ENCODE assay signal across 1 cellular context in genomic region chr1:69976896-69977295, GRCh38.
TF ChIP-seq lines count a peak whose summit lies in the region.

No MANE protein-coding gene starts in this region.

TF ChIP-seq in SK-N-SH treated with all-trans-retinoic acid at 6 μM for 48 hours, 23 proteins besides CTCF, POLR2A, EP300 and RAD21 (continued from another document):
- TF ChIP-seq PATZ1 (CRISPR knock-in tag; IDR thresholded peaks at IDR 0.05; ENCODE audit: borderline replicate concordance), result no peak
- no peak for TF ChIP-seq ESRRG (CRISPR knock-in tag; IDR thresholded peaks at IDR 0.05)
- no peak for TF ChIP-seq POU6F1 (CRISPR knock-in tag; IDR thresholded peaks at IDR 0.05; ENCODE audit: borderline replicate concordance, low read depth)
- no peak for TF ChIP-seq ZNF70 (CRISPR knock-in tag; IDR thresholded peaks at IDR 0.05)
- no peak for TF ChIP-seq TSHZ2 (CRISPR knock-in tag; IDR thresholded peaks at IDR 0.05)
- no peak for TF ChIP-seq CREB5 (CRISPR knock-in tag; IDR thresholded peaks at IDR 0.05; ENCODE audit: low read depth)
- no peak for TF ChIP-seq ZFP30 (CRISPR knock-in tag; IDR thresholded peaks at IDR 0.05)
- no peak for TF ChIP-seq ZNF8 (CRISPR knock-in tag; IDR thresholded peaks at IDR 0.05)
- no peak for TF ChIP-seq PPARA (CRISPR knock-in tag; IDR thresholded peaks at IDR 0.05; ENCODE audit: borderline replicate concordance)
- TF ChIP-seq ZFP3 (CRISPR knock-in tag; IDR thresholded peaks at IDR 0.05), result no peak
- TF ChIP-seq TCF4 (CRISPR knock-in tag; IDR thresholded peaks at IDR 0.05; ENCODE audit: borderline replicate concordance), result no peak
- no peak for TF ChIP-seq ISL1 (CRISPR knock-in tag; IDR thresholded peaks at IDR 0.05)
- TF ChIP-seq ZC3H10 (CRISPR knock-in tag; IDR thresholded peaks at IDR 0.05), result no peak
- TF ChIP-seq CSDC2 (CRISPR knock-in tag; IDR thresholded peaks at IDR 0.05), result no peak
- no peak for TF ChIP-seq OSR1 (CRISPR knock-in tag; IDR thresholded peaks at IDR 0.05)
